ENCODE assay signal across 1 cellular context in genomic region chr2:177250461-177250860, GRCh38.
TF ChIP-seq lines count a peak whose summit lies in the region.

No MANE protein-coding gene starts in this region.

TF ChIP-seq in HepG2, 621 proteins besides CTCF, POLR2A, EP300 and RAD21:
- TF ChIP-seq, protein P1, sequence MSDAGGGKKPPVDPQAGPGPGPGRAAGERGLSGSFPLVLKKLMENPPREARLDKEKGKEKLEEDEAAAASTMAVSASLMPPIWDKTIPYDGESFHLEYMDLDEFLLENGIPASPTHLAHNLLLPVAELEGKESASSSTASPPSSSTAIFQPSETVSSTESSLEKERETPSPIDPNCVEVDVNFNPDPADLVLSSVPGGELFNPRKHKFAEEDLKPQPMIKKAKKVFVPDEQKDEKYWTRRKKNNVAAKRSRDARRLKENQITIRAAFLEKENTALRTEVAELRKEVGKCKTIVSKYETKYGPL (CRISPR knock-in tag; IDR thresholded peaks at IDR 0.05) = no peak
- TF ChIP-seq NONO (IDR thresholded peaks at IDR 0.05) (no peak), NONO (CRISPR knock-in tag; conservative IDR thresholded peaks at IDR 0.05) (no peak)
TF ChIP-seq in HepG2: peak in this region for 0.
